In the genomic region with DNA sequence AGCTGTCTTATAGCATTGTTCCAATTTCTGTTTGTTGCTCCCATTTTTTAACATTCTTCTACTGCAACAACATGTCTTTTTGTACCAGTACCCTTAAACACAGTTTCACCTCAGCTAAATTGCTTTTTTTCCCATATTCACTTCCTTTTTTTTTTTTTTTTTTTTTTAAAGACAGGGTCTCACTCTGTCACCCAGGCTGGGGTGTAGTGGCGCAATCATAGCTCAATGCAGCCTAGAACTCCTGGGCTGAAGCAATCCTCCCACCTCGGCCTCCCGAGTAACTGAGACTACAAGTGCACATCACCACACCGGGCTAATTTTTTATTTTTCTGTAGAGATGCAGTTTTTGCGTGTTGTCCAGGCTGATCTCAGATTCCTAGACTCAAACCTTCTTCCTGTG, we compare ENCODE assay signal across 15 cellular contexts.
DNase-seq lines count a peak whose midpoint lies in the region; ATAC-seq and TF ChIP-seq lines count a peak whose summit lies in the region.
"Had no signal": no experiment of that assay in that cellular context is flagged by ENCODE, and none has a peak within 500 bp of the region (broad histone marks: within the 10 kb centered on the region; RNA-seq: fewer than 3 reads in every experiment).

No MANE protein-coding gene starts in this region.

- H3K27ac Mint-ChIP-seq in activated T-cell treated with anti-CD3 and anti-CD28 coated beads, Interleukin-2, amount 50 U/mL, for 72 hours: peak overlapping the region; percentile 80
- H3K27ac Mint-ChIP-seq in stimulated activated naive B cell treated with anti-CD40 and anti-IgM and Interleukin-4, amounts not matched to agents 10 μg/mL and 1 μg/mL and 100 μg/mL, for 72 hours: peak overlapping the region; percentile 31
- H3K27ac Mint-ChIP-seq: B cell; CD4-positive, alpha-beta T cell had no signal

- H3K4me3 Mint-ChIP-seq in activated T-cell treated with anti-CD3 and anti-CD28 coated beads, Interleukin-2, amount 50 U/mL, for 72 hours: no peak overlapping the region
- H3K4me3 Mint-ChIP-seq in stimulated activated naive B cell treated with anti-CD40 and anti-IgM and Interleukin-4, amounts not matched to agents 10 μg/mL and 1 μg/mL and 100 μg/mL, for 72 hours: peak overlapping the region in 1 of 2 donors; percentile 7
- H3K4me3 Mint-ChIP-seq: B cell; CD4-positive, alpha-beta T cell had no signal

- H3K27me3 ChIP-seq in right lobe of liver (no peaks in the 10 kb centered on the region), osteoblast (ENCODE audit: insufficient read depth, low read length) (no peaks in the 10 kb centered on the region)

- WGBS in right lobe of liver (ENCODE audit: insufficient coverage, low coverage, low lambda C conversion rate, missing lambda C conversion rate): 90% methylated on average over 5 of the region's 5 CpGs

- DNase-seq in activated T-cell treated with anti-CD3 and anti-CD28 coated beads, Interleukin-2, amount 50 U/mL, for 72 hours: no peak
- DNase-seq in activated T-cell treated with anti-CD3 and anti-CD28 coated beads for 4 hours (no peak), KBM-7 (peak; percentile 28), NB4 (ENCODE audit: low read depth) (peak; percentile 67), right lobe of liver (no peak), osteoblast (ENCODE audit: insufficient read length, low spot score, missing footprints) (no peak)
- DNase-seq in stimulated activated naive B cell treated with anti-CD40 and anti-IgM and Interleukin-4, amounts not matched to agents 10 μg/mL and 1 μg/mL and 100 μg/mL, for 72 hours: no peak
- DNase-seq: C1 segment of cervical spinal cord; Calu3; CD4-positive, alpha-beta T cell; DMS 273 treated with DMSO at 0.1 percent for 48 hours; DMS79 had no signal

- TF ChIP-seq POLR2A in NB4 (IDR thresholded peaks at IDR 0.05; ENCODE audit: extremely low read depth, insufficient read length): no peak
- TF ChIP-seq POLR2A in right lobe of liver (IDR thresholded peaks at IDR 0.05): no peak

- H3K27ac ChIP-seq in right lobe of liver (no peak overlapping the region), osteoblast (ENCODE audit: low read depth, low read length) (no peak overlapping the region)

- ATAC-seq in activated T-cell treated with anti-CD3 and anti-CD28 coated beads, Interleukin-2, amount 50 U/mL, for 72 hours (replicated peaks in 1 of 2): no peak
- no peak for ATAC-seq in stimulated activated naive B cell treated with anti-CD40 and anti-IgM and Interleukin-4, amounts not matched to agents 10 μg/mL and 1 μg/mL and 100 μg/mL, for 72 hours (replicated peaks)
- no peak for ATAC-seq in right lobe of liver
- ATAC-seq: GM12878 had no signal

- no peaks in the 10 kb centered on the region for H3K9me3 Mint-ChIP-seq in activated T-cell treated with anti-CD3 and anti-CD28 coated beads, Interleukin-2, amount 50 U/mL, for 72 hours
- H3K9me3 Mint-ChIP-seq in stimulated activated naive B cell treated with anti-CD40 and anti-IgM and Interleukin-4, amounts not matched to agents 10 μg/mL and 1 μg/mL and 100 μg/mL, for 72 hours: no peaks in the 10 kb centered on the region
- H3K9me3 Mint-ChIP-seq: CD4-positive, alpha-beta T cell had no signal

- peaks cover 0 to 6% of the 10 kb centered on the region in 2 donors for H3K36me3 Mint-ChIP-seq in activated T-cell treated with anti-CD3 and anti-CD28 coated beads, Interleukin-2, amount 50 U/mL, for 72 hours (ENCODE audit: insufficient read depth in 2 of 2)
- H3K36me3 Mint-ChIP-seq in stimulated activated naive B cell treated with anti-CD40 and anti-IgM and Interleukin-4, amounts not matched to agents 10 μg/mL and 1 μg/mL and 100 μg/mL, for 72 hours: peaks cover 17 to 23% of the 10 kb centered on the region in 2 donors

- H3K4me1 ChIP-seq in right lobe of liver (no peaks in the 10 kb centered on the region), osteoblast (ENCODE audit: insufficient read depth, low read length) (no peaks in the 10 kb centered on the region)
- H3K4me1 ChIP-seq: HAP-1 had no signal

- no peaks in the 10 kb centered on the region for H3K4me1 Mint-ChIP-seq in activated T-cell treated with anti-CD3 and anti-CD28 coated beads, Interleukin-2, amount 50 U/mL, for 72 hours (ENCODE audit: low read depth)
- H3K4me1 Mint-ChIP-seq in stimulated activated naive B cell treated with anti-CD40 and anti-IgM and Interleukin-4, amounts not matched to agents 10 μg/mL and 1 μg/mL and 100 μg/mL, for 72 hours: peaks cover 6 to 19% of the 10 kb centered on the region in 2 donors
- H3K4me1 Mint-ChIP-seq: B cell had no signal

- H3K36me3 ChIP-seq in right lobe of liver (peaks cover 0 to 18% (median 5%) of the 10 kb centered on the region in 4 donors), osteoblast (ENCODE audit: insufficient read depth, low read length) (peaks cover 14% of the 10 kb centered on the region)

- no peaks in the 10 kb centered on the region for H3K79me2 ChIP-seq in osteoblast (ENCODE audit: insufficient read depth, low read length)

- no peak overlapping the region for H3K4me2 ChIP-seq in osteoblast (ENCODE audit: insufficient read depth, low read length)

- in situ Hi-C loops in KBM-7 (cut with MboI; ENCODE audit: low pct_unique_long_range_greater_than_20kb, low sequenced_read_pairs): loop anchor here (25.0 kb wide), 1 partner anchor 299 kb away; no protein-coding TSS in a partner anchor

- no peaks in the 10 kb centered on the region for H3K9me3 ChIP-seq in right lobe of liver
- no peaks in the 10 kb centered on the region for H3K9me3 ChIP-seq in osteoblast (ENCODE audit: low read depth, low read length)
- H3K9me3 ChIP-seq: HAP-1 had no signal

- intact Hi-C loops in right lobe of liver (cut with DNase I): no loop called here

- no peaks in the 10 kb centered on the region for H3K27me3 Mint-ChIP-seq in activated T-cell treated with anti-CD3 and anti-CD28 coated beads, Interleukin-2, amount 50 U/mL, for 72 hours (ENCODE audit: low read depth)
- H3K27me3 Mint-ChIP-seq in stimulated activated naive B cell treated with anti-CD40 and anti-IgM and Interleukin-4, amounts not matched to agents 10 μg/mL and 1 μg/mL and 100 μg/mL, for 72 hours: no peaks in the 10 kb centered on the region
- H3K27me3 Mint-ChIP-seq: B cell; CD4-positive, alpha-beta T cell had no signal

- TF ChIP-seq CTCF in NB4 (IDR thresholded peaks at IDR 0.05; ENCODE audit: low read depth, low read length): no peak
- no peak for TF ChIP-seq CTCF in right lobe of liver (IDR thresholded peaks at IDR 0.05)
- TF ChIP-seq CTCF in osteoblast (IDR thresholded peaks at IDR 0.05; ENCODE audit: extremely low read depth, low read depth, low read length): no peak

- H2AFZ ChIP-seq in osteoblast (ENCODE audit: low read length): no peak overlapping the region

- H3K4me3 ChIP-seq in NB4 (ENCODE audit: low read depth, low read length): no peak overlapping the region
- H3K4me3 ChIP-seq in right lobe of liver: no peak overlapping the region
- no peak overlapping the region for H3K4me3 ChIP-seq in osteoblast (ENCODE audit: insufficient read depth, low read length)
- H3K4me3 ChIP-seq: GM12878, HAP-1 had no signal

- no peaks in the 10 kb centered on the region for H4K20me1 ChIP-seq in osteoblast (ENCODE audit: insufficient read depth, low read length)

Comparison
In these comparisons a context has a peak if more than half of its experiments do, and no peak if none do; other contexts are left out.
1. DNase-seq: peak in KBM-7 (single experiment) and NB4 (single experiment); none in activated T-cell treated with anti-CD3 and anti-CD28 coated beads, Interleukin-2, amount 50 U/mL, for 72 hours (0 of 2), activated T-cell treated with anti-CD3 and anti-CD28 coated beads for 4 hours (single experiment), stimulated activated naive B cell treated with anti-CD40 and anti-IgM and Interleukin-4, amounts not matched to agents 10 μg/mL and 1 μg/mL and 100 μg/mL, for 72 hours (single experiment), right lobe of liver (0 of 3) and osteoblast (single experiment).